1 cellular context compared by ENCODE assay signal in genomic region chr4:98779021-98779420, GRCh38.
TF ChIP-seq lines count a peak whose summit lies in the region.

No MANE protein-coding gene starts in this region.

TF ChIP-seq in H1, 55 proteins besides CTCF, POLR2A, EP300 and RAD21 (continued from another document):
- no peak for TF ChIP-seq CHD7 (IDR thresholded peaks at IDR 0.05; ENCODE audit: insufficient replicate concordance, low read length)
